ENCODE assay signal across 8 cellular contexts in the genomic region with DNA sequence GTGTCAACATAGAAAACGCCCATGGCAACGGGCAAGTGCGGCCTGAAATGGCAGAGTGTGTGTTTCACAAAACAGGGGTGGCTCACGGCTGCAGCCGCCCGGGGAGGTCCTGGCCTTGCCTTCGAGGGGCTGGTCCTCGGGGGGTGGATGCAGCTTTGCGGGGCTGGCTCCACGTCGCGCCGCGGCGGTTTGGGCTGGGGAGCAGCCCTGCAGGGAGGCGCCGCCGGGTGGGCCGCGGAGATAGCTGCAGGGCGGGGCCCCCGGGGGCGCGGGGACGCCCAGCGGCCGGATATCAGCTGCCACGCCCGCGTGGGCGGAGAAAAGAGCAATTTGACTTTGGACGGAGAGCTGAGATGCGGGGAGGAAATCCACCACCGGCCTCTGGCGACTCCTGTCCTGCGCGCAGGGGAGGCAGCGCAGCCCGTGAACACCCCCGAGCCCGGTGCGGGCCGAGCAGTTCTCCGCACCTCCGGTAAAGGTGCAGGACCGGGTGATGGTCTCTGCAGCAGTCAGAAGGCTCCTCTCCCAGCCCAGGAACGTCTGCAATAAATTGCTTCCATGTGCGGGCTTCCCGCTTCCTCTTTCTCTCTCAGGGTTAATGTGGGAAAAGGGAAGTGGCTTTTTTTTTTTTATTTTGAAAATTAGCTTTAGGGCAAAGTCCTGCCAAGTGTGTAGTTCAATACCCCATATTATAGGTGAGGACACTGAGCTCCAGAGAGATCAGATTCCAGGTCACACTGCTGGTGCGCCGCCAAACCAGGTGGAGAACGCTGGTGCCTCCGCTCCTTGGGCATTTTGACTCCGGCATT.
A peak's percentile ranks its signal among the peaks of the same experiment; 100 is the strongest.
DNase-seq lines count a peak whose midpoint lies in the region; ATAC-seq and TF ChIP-seq lines count a peak whose summit lies in the region.

No MANE protein-coding gene starts in this region.

- H3K9me3 Mint-ChIP-seq in activated naive CD4-positive, alpha-beta T cell treated with anti-CD3 and anti-CD28 coated beads, Interleukin-2, amount 50 U/mL, for 72 hours: no peaks in the 10 kb centered on the region

- H3K27ac ChIP-seq in SK-N-SH (ENCODE audit: low read depth in 2 of 2, low read length in 1 of 2): peak overlapping the region; percentile 87 to 96
- H3K27ac ChIP-seq in left ventricle myocardium inferior (replicated peaks): peak overlapping the region; percentile 90

- 0 out of 2 replicates have a peak, but pooled peaks have one; percentile 21 for TF ChIP-seq CTCF in SK-N-SH (IDR thresholded peaks at IDR 0.05)
- peak; percentile 46 for TF ChIP-seq CTCF in left ventricle myocardium inferior (IDR thresholded peaks at IDR 0.05; ENCODE audit: borderline replicate concordance)
- peak; percentile 3 for TF ChIP-seq CTCF in retinal pigment epithelial cell (conservative IDR thresholded peaks at IDR 0.05; ENCODE audit: low read depth, low read length)

- peaks cover 7 to 14% of the 10 kb centered on the region in 2 donors for H3K36me3 Mint-ChIP-seq in activated naive CD4-positive, alpha-beta T cell treated with anti-CD3 and anti-CD28 coated beads, Interleukin-2, amount 50 U/mL, for 72 hours

- ATAC-seq in GM21529 (IDR thresholded peaks at IDR 0.05; ENCODE audit: unreplicated experiment): peak; percentile 38
- peak; percentile 10 to 12 for ATAC-seq in activated naive CD4-positive, alpha-beta T cell treated with anti-CD3 and anti-CD28 coated beads, Interleukin-2, amount 50 U/mL, for 72 hours

- WGBS in SK-N-SH (ENCODE audit: low lambda C conversion rate): 31% methylated on average over 24 of the region's 54 CpGs

- TF ChIP-seq EP300 in Ishikawa (IDR thresholded peaks at IDR 0.05; ENCODE audit: borderline replicate concordance) (peak; percentile 18; the same call in 1 of the 2 replicates), SK-N-SH (IDR thresholded peaks at IDR 0.05; ENCODE audit: borderline replicate concordance in 1 of 2, low read depth in 1 of 2, low read length in 1 of 2) (peak in 1 of 2 experiments; percentile 31; a peak in 1 of 4 replicates)

- peaks cover 44% of the 10 kb centered on the region for H3F3A ChIP-seq in SK-N-SH (replicated peaks; ENCODE audit: insufficient read depth)

- intact Hi-C loops in left ventricle myocardium inferior (cut with micrococcal nuclease): no loop called here

- H3K36me3 ChIP-seq in SK-N-SH (replicated peaks in 1 of 2; ENCODE audit: control insufficient read depth in 1 of 2, insufficient read depth in 2 of 2, low read length in 1 of 2): no peaks in the 10 kb centered on the region
- no peaks in the 10 kb centered on the region for H3K36me3 ChIP-seq in left ventricle myocardium inferior

- H3K27ac Mint-ChIP-seq in activated naive CD4-positive, alpha-beta T cell treated with anti-CD3 and anti-CD28 coated beads, Interleukin-2, amount 50 U/mL, for 72 hours: peak overlapping the region; percentile 92 to 100

- H3K79me2 ChIP-seq in SK-N-SH (ENCODE audit: insufficient read depth): no peaks in the 10 kb centered on the region

- H4K20me1 ChIP-seq in SK-N-SH (ENCODE audit: insufficient read depth): no peaks in the 10 kb centered on the region

- POLR2A ChIA-PET in SK-N-SH (lab: Yijun Ruan, JAX): no interaction called here

- DNase-seq in Daoy (ENCODE audit: low read depth) (peak; percentile 76), SK-N-SH (peak; percentile 78), left ventricle myocardium inferior (peak; percentile 86), retinal pigment epithelial cell (ENCODE audit: low read depth) (no peak), dedifferentiated amniotic fluid mesenchymal stem cell (ENCODE audit: extremely low spot score) (no peak)
- DNase-seq in activated naive CD4-positive, alpha-beta T cell treated with anti-CD3 and anti-CD28 coated beads, Interleukin-2, amount 50 U/mL, for 72 hours (ENCODE audit: low spot score in 2 of 2): peak; percentile 77 to 82

- H2AFZ ChIP-seq in SK-N-SH (ENCODE audit: low read depth): peak overlapping the region; percentile 52

- H3K4me2 ChIP-seq in SK-N-SH: peak overlapping the region; percentile 68

- H3K4me3 ChIP-seq in SK-N-SH (ENCODE audit: low read depth in 2 of 2, low read length in 1 of 2) (peak overlapping the region; percentile 28 to 49), left ventricle myocardium inferior (peak overlapping the region; percentile 70), retinal pigment epithelial cell (ENCODE audit: low read length) (peak overlapping the region; percentile 61)

- no peaks in the 10 kb centered on the region for H3K27me3 ChIP-seq in SK-N-SH (ENCODE audit: insufficient read depth)
- H3K27me3 ChIP-seq in left ventricle myocardium inferior (ENCODE audit: low read depth): no peaks in the 10 kb centered on the region

- H3K4me1 ChIP-seq in SK-N-SH (ENCODE audit: control insufficient read depth in 1 of 2, insufficient read depth in 2 of 2, low read depth in 1 of 2, low read length in 1 of 2) (peaks cover 45 to 59% of the 10 kb centered on the region in 2 experiments), left ventricle myocardium inferior (peaks cover 57% of the 10 kb centered on the region)

- CTCF ChIA-PET in SK-N-SH (lab: Yijun Ruan, JAX): interaction anchor here (0.5 to 1.8 kb wide), 6 partner anchors 10 to 141 kb away, joined by 3 to 7 read pairs (median 4); no protein-coding TSS in a partner anchor

- no peak for TF ChIP-seq RAD21 in Ishikawa (IDR thresholded peaks at IDR 0.05; ENCODE audit: low read depth)
- TF ChIP-seq RAD21 in SK-N-SH (IDR thresholded peaks at IDR 0.05; ENCODE audit: low read length): no peak

- H3K9me2 ChIP-seq in SK-N-SH: no peaks in the 10 kb centered on the region

- H3K9me3 ChIP-seq in SK-N-SH: no peaks in the 10 kb centered on the region
- H3K9me3 ChIP-seq in left ventricle myocardium inferior (replicated peaks): no peaks in the 10 kb centered on the region

- peak overlapping the region; percentile 69 for H3K9ac ChIP-seq in SK-N-SH

TF ChIP-seq in Ishikawa, 13 proteins besides CTCF, POLR2A, EP300 and RAD21 (continues in another document):
- TF ChIP-seq ZBTB7A (IDR thresholded peaks at IDR 0.05; ENCODE audit: low read depth): peak; percentile 71; the same call in 1 of the 2 replicates
- TF ChIP-seq EGR1 (IDR thresholded peaks at IDR 0.05): peak; percentile 83
- TF ChIP-seq YY1 (IDR thresholded peaks at IDR 0.05; ENCODE audit: low read depth): 0 out of 2 replicates have a peak, but pooled peaks have one; percentile 3
- TF ChIP-seq NFIC (IDR thresholded peaks at IDR 0.05): no peak; the same call in 1 of the 2 replicates
- no peak for TF ChIP-seq FOXM1 (IDR thresholded peaks at IDR 0.05; ENCODE audit: borderline replicate concordance, low read depth)

TF ChIP-seq in SK-N-SH, 30 proteins besides CTCF, POLR2A, EP300 and RAD21 (continues in another document):
- TF ChIP-seq NRF1 (IDR thresholded peaks at IDR 0.05; ENCODE audit: low read depth, low read length) (no peak), SIN3A (IDR thresholded peaks at IDR 0.05; ENCODE audit: borderline replicate concordance, low read depth, low read length) (no peak), ELF1 (IDR thresholded peaks at IDR 0.05) (no peak), NFIC (IDR thresholded peaks at IDR 0.05; ENCODE audit: borderline replicate concordance) (no peak), MXI1 (IDR thresholded peaks at IDR 0.05; ENCODE audit: low read depth, low read length) (no peak), GABPA (IDR thresholded peaks at IDR 0.05; ENCODE audit: low read depth) (no peak), FOXM1 (IDR thresholded peaks at IDR 0.05; ENCODE audit: low read depth) (peak; percentile 59; the same call in 1 of the 2 replicates), TEAD4 (IDR thresholded peaks at IDR 0.05; ENCODE audit: borderline replicate concordance, insufficient read depth) (0 out of 2 replicates have a peak, but pooled peaks have one; percentile 13), TCF12 (IDR thresholded peaks at IDR 0.05) (peak; percentile 55), RXRA (IDR thresholded peaks at IDR 0.05; ENCODE audit: borderline replicate concordance, low read depth) (no peak)
- TF ChIP-seq, protein P1, sequence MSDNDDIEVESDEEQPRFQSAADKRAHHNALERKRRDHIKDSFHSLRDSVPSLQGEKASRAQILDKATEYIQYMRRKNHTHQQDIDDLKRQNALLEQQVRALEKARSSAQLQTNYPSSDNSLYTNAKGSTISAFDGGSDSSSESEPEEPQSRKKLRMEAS (IDR thresholded peaks at IDR 0.05; ENCODE audit: low read depth): no peak
- TF ChIP-seq, protein P2, sequence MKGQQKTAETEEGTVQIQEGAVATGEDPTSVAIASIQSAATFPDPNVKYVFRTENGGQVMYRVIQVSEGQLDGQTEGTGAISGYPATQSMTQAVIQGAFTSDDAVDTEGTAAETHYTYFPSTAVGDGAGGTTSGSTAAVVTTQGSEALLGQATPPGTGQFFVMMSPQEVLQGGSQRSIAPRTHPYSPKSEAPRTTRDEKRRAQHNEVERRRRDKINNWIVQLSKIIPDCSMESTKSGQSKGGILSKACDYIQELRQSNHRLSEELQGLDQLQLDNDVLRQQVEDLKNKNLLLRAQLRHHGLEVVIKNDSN (IDR thresholded peaks at IDR 0.05; ENCODE audit: borderline replicate concordance, low read depth): 0 out of 2 replicates have a peak, but pooled peaks have one; percentile 23
- TF ChIP-seq, protein P3, sequence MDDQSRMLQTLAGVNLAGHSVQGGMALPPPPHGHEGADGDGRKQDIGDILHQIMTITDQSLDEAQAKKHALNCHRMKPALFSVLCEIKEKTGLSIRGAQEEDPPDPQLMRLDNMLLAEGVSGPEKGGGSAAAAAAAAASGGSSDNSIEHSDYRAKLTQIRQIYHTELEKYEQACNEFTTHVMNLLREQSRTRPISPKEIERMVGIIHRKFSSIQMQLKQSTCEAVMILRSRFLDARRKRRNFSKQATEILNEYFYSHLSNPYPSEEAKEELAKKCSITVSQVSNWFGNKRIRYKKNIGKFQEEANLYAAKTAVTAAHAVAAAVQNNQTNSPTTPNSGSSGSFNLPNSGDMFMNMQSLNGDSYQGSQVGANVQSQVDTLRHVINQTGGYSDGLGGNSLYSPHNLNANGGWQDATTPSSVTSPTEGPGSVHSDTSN (IDR thresholded peaks at IDR 0.05): no peak; the same call in 1 of the 2 replicates
- TF ChIP-seq, protein P4, sequence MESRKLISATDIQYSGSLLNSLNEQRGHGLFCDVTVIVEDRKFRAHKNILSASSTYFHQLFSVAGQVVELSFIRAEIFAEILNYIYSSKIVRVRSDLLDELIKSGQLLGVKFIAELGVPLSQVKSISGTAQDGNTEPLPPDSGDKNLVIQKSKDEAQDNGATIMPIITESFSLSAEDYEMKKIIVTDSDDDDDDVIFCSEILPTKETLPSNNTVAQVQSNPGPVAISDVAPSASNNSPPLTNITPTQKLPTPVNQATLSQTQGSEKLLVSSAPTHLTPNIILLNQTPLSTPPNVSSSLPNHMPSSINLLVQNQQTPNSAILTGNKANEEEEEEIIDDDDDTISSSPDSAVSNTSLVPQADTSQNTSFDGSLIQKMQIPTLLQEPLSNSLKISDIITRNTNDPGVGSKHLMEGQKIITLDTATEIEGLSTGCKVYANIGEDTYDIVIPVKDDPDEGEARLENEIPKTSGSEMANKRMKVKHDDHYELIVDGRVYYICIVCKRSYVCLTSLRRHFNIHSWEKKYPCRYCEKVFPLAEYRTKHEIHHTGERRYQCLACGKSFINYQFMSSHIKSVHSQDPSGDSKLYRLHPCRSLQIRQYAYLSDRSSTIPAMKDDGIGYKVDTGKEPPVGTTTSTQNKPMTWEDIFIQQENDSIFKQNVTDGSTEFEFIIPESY (IDR thresholded peaks at IDR 0.05; ENCODE audit: borderline replicate concordance, low read depth): no peak

Comparison
In these comparisons a context has a peak if more than half of its experiments do, and no peak if none do; other contexts are left out.
1. DNase-seq: peak in Daoy (single experiment), SK-N-SH (single experiment), activated naive CD4-positive, alpha-beta T cell treated with anti-CD3 and anti-CD28 coated beads, Interleukin-2, amount 50 U/mL, for 72 hours (2 of 2) and left ventricle myocardium inferior (single experiment); none in retinal pigment epithelial cell (single experiment) and dedifferentiated amniotic fluid mesenchymal stem cell (single experiment).
2. Peak in every context shown above with its lines, with median percentiles within 50 percentile points of each other: H3K4me3 ChIP-seq and CTCF ChIP-seq.